25 cellular contexts compared by ENCODE assay signal in genomic region chr10:9069136-9069535, GRCh38.
A peak's percentile ranks its signal among the peaks of the same experiment; 100 is the strongest.
DNase-seq lines count a peak whose midpoint lies in the region; ATAC-seq and TF ChIP-seq lines count a peak whose summit lies in the region.
"Had no signal": no experiment of that assay in that cellular context is flagged by ENCODE, and none has a peak within 500 bp of the region (broad histone marks: within the 10 kb centered on the region; RNA-seq: fewer than 3 reads in every experiment).

No MANE protein-coding gene starts in this region.

- CTCF ChIA-PET in activated CD4-positive, alpha-beta T cell treated with anti-CD3 and anti-CD28 coated beads for 36 hours (lab: Charles Lee) = interaction anchor here (1.5 kb wide), 1 partner anchor 9 kb away, joined by 4 read pairs; no protein-coding TSS in a partner anchor
- CTCF ChIA-PET in RWPE1 (lab: Yijun Ruan, JAX) = interaction anchor here (0.6 to 0.7 kb wide), 3 partner anchors 147 to 746 kb away, joined by 3 read pairs; no protein-coding TSS in a partner anchor

- H3K27ac ChIP-seq in RWPE1 = no peak overlapping the region
- H3K27ac ChIP-seq in epithelial cell of prostate = peak overlapping the region; percentile 43
- H3K27ac ChIP-seq in osteoblast (ENCODE audit: low read depth, low read length) = no peak overlapping the region
- H3K27ac ChIP-seq: stomach, tibial nerve had no signal

- no peak overlapping the region for H3K4me3 Mint-ChIP-seq in activated CD4-positive, alpha-beta T cell treated with anti-CD3 and anti-CD28 coated beads for 36 hours
- H3K4me3 Mint-ChIP-seq: activated naive CD4-positive, alpha-beta T cell treated with anti-CD3 and anti-CD28 coated beads, Interleukin-2, amount 50 U/mL, for 24 hours; B cell; endodermal cell; HFFc6; naive B cell; T-helper 1 cell treated with Interleukin-12 subunit alpha and Interleukin-12 subunit beta and Interleukin-4 antibody, amounts not matched to agents 30 μg/mL and 1 μg/mL, for 36 hours had no signal

- H2AFZ ChIP-seq in osteoblast (ENCODE audit: low read length) = no peak overlapping the region

- H3K36me3 Mint-ChIP-seq in activated CD4-positive, alpha-beta T cell treated with anti-CD3 and anti-CD28 coated beads for 36 hours (ENCODE audit: low read depth) = no peaks in the 10 kb centered on the region
- H3K36me3 Mint-ChIP-seq: activated naive CD4-positive, alpha-beta T cell treated with anti-CD3 and anti-CD28 coated beads, Interleukin-2, amount 50 U/mL, for 24 hours; naive B cell had no signal

- no peak overlapping the region for H3K4me2 ChIP-seq in osteoblast (ENCODE audit: insufficient read depth, low read length)

- no peaks in the 10 kb centered on the region for H3K79me2 ChIP-seq in osteoblast (ENCODE audit: insufficient read depth, low read length)

- no peak for TF ChIP-seq CTCF in RWPE1 (conservative IDR thresholded peaks at IDR 0.05; ENCODE audit: low read depth)
- no peak for TF ChIP-seq CTCF in osteoblast (IDR thresholded peaks at IDR 0.05; ENCODE audit: extremely low read depth, low read depth, low read length)

- H3K4me1 ChIP-seq in osteoblast (ENCODE audit: insufficient read depth, low read length) = no peaks in the 10 kb centered on the region
- H3K4me1 ChIP-seq: stomach, tibial nerve had no signal

- peak; percentile 17 for DNase-seq in activated CD4-positive, alpha-beta T cell treated with anti-CD3 and anti-CD28 coated beads for 36 hours
- DNase-seq in activated CD4-positive, alpha-beta T cell treated with anti-CD3 and anti-CD28 coated beads, Interleukin-2, amount 50 U/mL, for 1 hour = no peak
- DNase-seq in Daoy (ENCODE audit: low read depth) = peak; percentile 9
- DNase-seq in RWPE1 (ENCODE audit: low spot score) = peak; percentile 63
- peak; percentile 95 for DNase-seq in epithelial cell of prostate (ENCODE audit: low read depth, low spot score)
- DNase-seq in NK-92 (lab: John Stamatoyannopoulos, UW; ENCODE audit: unreplicated experiment) = no peak
- DNase-seq in osteoblast (ENCODE audit: insufficient read length, low spot score, missing footprints) = no peak
- DNase-seq: activated CD4-positive, alpha-beta T cell treated with anti-CD3 and anti-CD28 coated beads, Interleukin-2, amount 50 U/mL, for 48 hours; DMS79 treated with DMSO at 0.1 percent for 48 hours; endodermal cell; glutamatergic neuron; HFFc6; mesendoderm; naive B cell; NCI-H187 treated with DMSO at 0.1 percent for 48 hours; NCI-H748 treated with DMSO at 0.1 percent for 48 hours; nucleus accumbens; retina; stomach had no signal

- no peaks in the 10 kb centered on the region for H3K27me3 Mint-ChIP-seq in activated CD4-positive, alpha-beta T cell treated with anti-CD3 and anti-CD28 coated beads for 36 hours
- H3K27me3 Mint-ChIP-seq: activated naive CD4-positive, alpha-beta T cell treated with anti-CD3 and anti-CD28 coated beads, Interleukin-2, amount 50 U/mL, for 24 hours; B cell had no signal

- intact Hi-C loops in activated CD4-positive, alpha-beta T cell treated with anti-CD3 and anti-CD28 coated beads for 36 hours (cut with DNase I, micrococcal nuclease) = no loop called here

- H4K20me1 ChIP-seq in osteoblast (ENCODE audit: insufficient read depth, low read length) = no peaks in the 10 kb centered on the region

- H3K36me3 ChIP-seq in osteoblast (ENCODE audit: insufficient read depth, low read length) = no peaks in the 10 kb centered on the region
- H3K36me3 ChIP-seq: stomach, tibial nerve had no signal

- POLR2A ChIA-PET in activated CD4-positive, alpha-beta T cell treated with anti-CD3 and anti-CD28 coated beads for 36 hours (lab: Charles Lee) = no interaction called here
- POLR2A ChIA-PET in RWPE1 (lab: Yijun Ruan, JAX; ENCODE audit: low non-redundant PET) = no interaction called here

- peaks cover 14% of the 10 kb centered on the region for H3K4me1 Mint-ChIP-seq in activated CD4-positive, alpha-beta T cell treated with anti-CD3 and anti-CD28 coated beads for 36 hours
- H3K4me1 Mint-ChIP-seq: activated naive CD4-positive, alpha-beta T cell treated with anti-CD3 and anti-CD28 coated beads, Interleukin-2, amount 50 U/mL, for 24 hours; B cell; endodermal cell; naive B cell had no signal

- ATAC-seq in activated CD4-positive, alpha-beta T cell treated with anti-CD3 and anti-CD28 coated beads for 36 hours = peak; percentile 88
- no peak for ATAC-seq in HG03521 (IDR thresholded peaks at IDR 0.05; ENCODE audit: unreplicated experiment)
- ATAC-seq: GM12878 had no signal

- no peaks in the 10 kb centered on the region for H3K9me3 Mint-ChIP-seq in activated CD4-positive, alpha-beta T cell treated with anti-CD3 and anti-CD28 coated beads for 36 hours (ENCODE audit: low read depth)
- H3K9me3 Mint-ChIP-seq: activated naive CD4-positive, alpha-beta T cell treated with anti-CD3 and anti-CD28 coated beads, Interleukin-2, amount 50 U/mL, for 24 hours; endodermal cell; T-helper 1 cell treated with Interleukin-12 subunit alpha and Interleukin-12 subunit beta and Interleukin-4 antibody, amounts not matched to agents 30 μg/mL and 1 μg/mL, for 36 hours had no signal

- H3K27ac Mint-ChIP-seq in activated CD4-positive, alpha-beta T cell treated with anti-CD3 and anti-CD28 coated beads for 36 hours = no peak overlapping the region
- H3K27ac Mint-ChIP-seq: activated naive CD4-positive, alpha-beta T cell treated with anti-CD3 and anti-CD28 coated beads, Interleukin-2, amount 50 U/mL, for 24 hours; B cell; endodermal cell; HFFc6; naive B cell; T-helper 1 cell treated with Interleukin-12 subunit alpha and Interleukin-12 subunit beta and Interleukin-4 antibody, amounts not matched to agents 30 μg/mL and 1 μg/mL, for 36 hours had no signal

- H3K27me3 ChIP-seq in osteoblast (ENCODE audit: insufficient read depth, low read length) = no peaks in the 10 kb centered on the region
- H3K27me3 ChIP-seq: stomach, tibial nerve had no signal

- no peak overlapping the region for H3K4me3 ChIP-seq in osteoblast (ENCODE audit: insufficient read depth, low read length)
- H3K4me3 ChIP-seq: GM12878, stomach, tibial nerve had no signal

- H3K9me3 ChIP-seq in osteoblast (ENCODE audit: low read depth, low read length) = peaks cover 2% of the 10 kb centered on the region
- H3K9me3 ChIP-seq: stomach, tibial nerve had no signal

Comparison
In these comparisons a context has a peak if more than half of its experiments do, and no peak if none do; other contexts are left out.
1. DNase-seq: peak in activated CD4-positive, alpha-beta T cell treated with anti-CD3 and anti-CD28 coated beads for 36 hours (single experiment), Daoy (single experiment), RWPE1 (single experiment) and epithelial cell of prostate (single experiment); none in activated CD4-positive, alpha-beta T cell treated with anti-CD3 and anti-CD28 coated beads, Interleukin-2, amount 50 U/mL, for 1 hour (single experiment), NK-92 (single experiment) and osteoblast (single experiment).